Comparison of ENCODE assay signal across 18 cellular contexts in genomic region chr9:131013015-131013755, GRCh38. TPM values are rescaled to one million over a fixed set of nuclear protein-coding genes. Genes with fewer than 3 reads are reported as not detected.
A peak's percentile ranks its signal among the peaks of the same experiment; 100 is the strongest.
DNase-seq lines count a peak whose midpoint lies in the region; ATAC-seq and TF ChIP-seq lines count a peak whose summit lies in the region.
"Had no signal": no experiment of that assay in that cellular context is flagged by ENCODE, and none has a peak within 500 bp of the region (broad histone marks: within the 10 kb centered on the region; RNA-seq: fewer than 3 reads in every experiment).

No MANE protein-coding gene starts in this region.

- DNase-seq in H7 = peak; percentile 60
- DNase-seq in brain microvascular endothelial cell = no peak
- no peak for DNase-seq in upper lobe of left lung
- no peak for DNase-seq in Caco-2
- DNase-seq in osteocyte (ENCODE audit: extremely low spot score, unreplicated experiment) = no peak
- no peak for DNase-seq in NCI-H345 (lab: John Stamatoyannopoulos, UW)
- DNase-seq: BE2C; CD4-positive, alpha-beta memory T cell; IMR-90; Kasumi-1; MM.1S; NCI-H1092 treated with DMSO at 0.1 percent for 48 hours; NCI-H146; NCI-H2029 treated with DMSO at 0.1 percent for 48 hours; NCI-H2171; NCI-H446 treated with DMSO at 0.1 percent for 48 hours; NCI-H748 treated with DMSO at 0.1 percent for 48 hours had no signal

- WGBS in upper lobe of left lung, 2 donors = 81 to 83% methylated on average over 12 to 22 of the region's 22 CpGs

- no peak for TF ChIP-seq POLR2A in upper lobe of left lung (IDR thresholded peaks at IDR 0.05)

- H3K9me3 Mint-ChIP-seq in nephron (no peaks in the 10 kb centered on the region), Caco-2 (ENCODE audit: unreplicated experiment) (no peaks in the 10 kb centered on the region), osteocyte (ENCODE audit: unreplicated experiment) (no peaks in the 10 kb centered on the region)

- H3K4me1 Mint-ChIP-seq in nephron = peaks cover 41% of the 10 kb centered on the region
- no peaks in the 10 kb centered on the region for H3K4me1 Mint-ChIP-seq in Caco-2 (ENCODE audit: low read depth, unreplicated experiment)
- H3K4me1 Mint-ChIP-seq in osteocyte (ENCODE audit: unreplicated experiment) = peaks cover 27% of the 10 kb centered on the region

- H3K27ac Mint-ChIP-seq in nephron = peak overlapping the region; percentile 76 to 95 (median 79)
- no peak overlapping the region for H3K27ac Mint-ChIP-seq in Caco-2 (ENCODE audit: unreplicated experiment)
- no peak overlapping the region for H3K27ac Mint-ChIP-seq in osteocyte (ENCODE audit: unreplicated experiment)

- BruUV-seq in Caco-2 (replicated peaks; lab: Mats Ljungman, UMichigan) = no TSS peak

- in situ Hi-C loops in brain microvascular endothelial cell (cut with HindIII; ENCODE audit: low pct_ligation_motif_present, low sequenced_read_pairs) = no loop called here

- H3K27me3 Mint-ChIP-seq in nephron (ENCODE audit: low read depth) = peaks cover 39% of the 10 kb centered on the region
- peaks cover 3% of the 10 kb centered on the region for H3K27me3 Mint-ChIP-seq in Caco-2 (ENCODE audit: insufficient read depth, unreplicated experiment)
- peaks cover 30% of the 10 kb centered on the region for H3K27me3 Mint-ChIP-seq in osteocyte (ENCODE audit: unreplicated experiment)

- H3K36me3 Mint-ChIP-seq in nephron (ENCODE audit: low read depth) (no peaks in the 10 kb centered on the region), Caco-2 (ENCODE audit: insufficient read depth, unreplicated experiment) (no peaks in the 10 kb centered on the region), osteocyte (ENCODE audit: unreplicated experiment) (no peaks in the 10 kb centered on the region)
- H3K36me3 Mint-ChIP-seq: CD4-positive, alpha-beta memory T cell had no signal

- H3K4me3 Mint-ChIP-seq in nephron (peak overlapping the region in 2 of 3 experiments; percentile 32 to 35), Caco-2 (ENCODE audit: unreplicated experiment) (no peak overlapping the region), osteocyte (ENCODE audit: unreplicated experiment) (no peak overlapping the region)
- H3K4me3 Mint-ChIP-seq: CD4-positive, alpha-beta memory T cell had no signal

- no peak for TF ChIP-seq EP300 in upper lobe of left lung (IDR thresholded peaks at IDR 0.05)

- H3K27ac ChIP-seq in brain microvascular endothelial cell (peak overlapping the region; percentile 20), upper lobe of left lung (peak overlapping the region; percentile 10 to 60 (median 20))

- H3K4me3 ChIP-seq in H7 (ENCODE audit: insufficient read depth, low read depth, low read length) (no peak overlapping the region), brain microvascular endothelial cell (ENCODE audit: low read depth, low read length) (no peak overlapping the region), upper lobe of left lung (no peak overlapping the region), Caco-2 (ENCODE audit: low read depth, low read length) (no peak overlapping the region)

- POLR2A ChIA-PET in Caco-2 (lab: Charles Lee) = no interaction called here

- TF ChIP-seq CTCF in brain microvascular endothelial cell (IDR thresholded peaks at IDR 0.05; ENCODE audit: low read depth, low read length, missing control alignments) (no peak), nephron (IDR thresholded peaks at IDR 0.05; ENCODE audit: unreplicated experiment in 3 of 3) (no peak), upper lobe of left lung (IDR thresholded peaks at IDR 0.05) (no peak), Caco-2 (IDR thresholded peaks at IDR 0.05; ENCODE audit: insufficient read depth in 1 of 2, low read depth in 1 of 2, low read length in 1 of 2, severe bottlenecking in 1 of 2, unreplicated experiment in 1 of 2) (no peak), osteocyte (IDR thresholded peaks at IDR 0.05) (no peak)

- H3K9me3 ChIP-seq in upper lobe of left lung (no peaks in the 10 kb centered on the region), Caco-2 (no peaks in the 10 kb centered on the region)

- ATAC-seq in upper lobe of left lung (ENCODE audit: low FRiP score in 2 of 2) = no peak

- intact Hi-C loops in Caco-2 (cut with micrococcal nuclease; ENCODE audit: unreplicated experiment) = loop anchor here (5.0 kb wide), 1 partner anchor 34 kb away; no protein-coding TSS in a partner anchor

- H3K36me3 ChIP-seq in H7 (replicated peaks; ENCODE audit: control insufficient read depth, insufficient read depth, low read length) (no peaks in the 10 kb centered on the region; the same call in 1 of the 2 replicates), brain microvascular endothelial cell (replicated peaks) (no peaks in the 10 kb centered on the region), upper lobe of left lung (no peaks in the 10 kb centered on the region), Caco-2 (ENCODE audit: control insufficient read depth, insufficient read depth, low read length) (no peaks in the 10 kb centered on the region)
- H3K36me3 ChIP-seq: BE2C had no signal

- H3K4me1 ChIP-seq in upper lobe of left lung (peaks cover 0 to 10% (median 2%) of the 10 kb centered on the region in 4 donors), Caco-2 (no peaks in the 10 kb centered on the region)
- H3K4me1 ChIP-seq: BE2C had no signal

- CTCF ChIA-PET in Caco-2 (lab: Charles Lee) = interaction anchor here (3.3 kb wide), 1 partner anchor 14 kb away, joined by 21 read pairs; no protein-coding TSS in a partner anchor

- H3K27me3 ChIP-seq in H7 (ENCODE audit: control insufficient read depth, insufficient read depth, low read length) (no peaks in the 10 kb centered on the region), brain microvascular endothelial cell (replicated peaks) (peaks cover 93% of the 10 kb centered on the region), upper lobe of left lung (peaks cover 0 to 18% (median 7%) of the 10 kb centered on the region in 4 donors), Caco-2 (replicated peaks; ENCODE audit: control insufficient read depth, insufficient read depth, low read length) (no peaks in the 10 kb centered on the region)

RNA-seq across cellular contexts. Expression of gene LAMC3, which starts 4.2 kb away (rescaled TPM):
- total RNA-seq in H7 (2014; rRNA removed; shearing (Covaris generic)) = 84.9 and 91.8 TPM in 2 replicates
- total RNA-seq in upper lobe of left lung (10 to 100 TPM in 5 of 6 donors, 1 to 10 TPM in 1; 6.7 to 56.0 (median 19.5) TPM), Caco-2 (2022) (0.36 and 0.44 TPM in 2 replicates), osteocyte (0.68 and 1.0 TPM in 2 replicates)
- total RNA-seq: IMR-90 had no signal

Comparison
In these comparisons a context has a peak if more than half of its experiments do, and no peak if none do; other contexts are left out.
1. H3K27ac Mint-ChIP-seq: peak in nephron (3 of 3); none in Caco-2 (single experiment) and osteocyte (single experiment).
2. H3K4me3 Mint-ChIP-seq: peak in nephron (2 of 3); none in Caco-2 (single experiment) and osteocyte (single experiment).